ENCODE assay signal across 8 cellular contexts in the genomic region with DNA sequence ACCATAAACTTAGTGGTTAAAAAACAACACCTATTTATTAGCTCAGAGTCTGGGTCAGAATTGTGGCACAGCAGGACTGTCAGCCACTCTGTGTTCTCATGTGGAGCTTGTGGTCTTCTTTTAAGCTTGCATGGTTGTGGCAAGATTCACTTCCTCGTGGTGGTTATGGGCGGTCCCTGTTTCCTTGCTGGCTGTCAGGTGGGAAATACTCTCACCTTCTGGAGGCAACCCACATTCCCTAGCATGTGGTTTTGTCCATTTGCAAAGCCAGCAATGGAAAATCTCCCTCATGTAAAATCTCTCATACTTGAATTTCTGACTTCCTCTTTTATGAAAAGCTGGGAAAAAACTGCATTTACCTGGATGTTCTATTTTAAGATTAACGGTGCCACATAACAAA.
DNase-seq lines count a peak whose midpoint lies in the region; ATAC-seq and TF ChIP-seq lines count a peak whose summit lies in the region.
"Had no signal": no experiment of that assay in that cellular context is flagged by ENCODE, and none has a peak within 500 bp of the region (broad histone marks: within the 10 kb centered on the region; RNA-seq: fewer than 3 reads in every experiment).

No MANE protein-coding gene starts in this region.

- H3K36me3 ChIP-seq in Loucy (ENCODE audit: insufficient read depth, low read length) (no peaks in the 10 kb centered on the region), MG63 (no peaks in the 10 kb centered on the region)

- peak overlapping the region; percentile 26 for H3K4me2 ChIP-seq in Loucy (ENCODE audit: low read depth, low read length, poor library complexity, severe bottlenecking)

- H3K27ac Mint-ChIP-seq in WTC11: no peak overlapping the region

- H3F3A ChIP-seq in Loucy (ENCODE audit: low read depth): no peaks in the 10 kb centered on the region

- H3K4me1 ChIP-seq in Loucy (ENCODE audit: insufficient read depth, low read length, poor library complexity, severe bottlenecking): peaks cover 14% of the 10 kb centered on the region

- CTCF ChIA-PET in WTC11 (lab: Charles Lee): no interaction called here

- no peaks in the 10 kb centered on the region for H3K79me2 ChIP-seq in Loucy (ENCODE audit: insufficient read depth, low read length)

- DNase-seq in NCI-H345 (lab: John Stamatoyannopoulos, UW) (no peak), MG63 (no peak), WTC11 (ENCODE audit: low spot score) (no peak), NOMO-1 (lab: John Stamatoyannopoulos, UW; ENCODE audit: unreplicated experiment in 2 of 2) (no peak)
- DNase-seq: NCI-H510A treated with DMSO at 0.1 percent for 48 hours had no signal

- H3K27me3 ChIP-seq in Loucy (ENCODE audit: insufficient read depth, low read length, poor library complexity, severe bottlenecking) (no peaks in the 10 kb centered on the region), MG63 (no peaks in the 10 kb centered on the region)

- H3K9ac ChIP-seq in Loucy (ENCODE audit: low read depth, low read length, poor library complexity, severe bottlenecking): no peak overlapping the region

- H3K9me3 ChIP-seq in Loucy (ENCODE audit: insufficient read depth, low read depth, low read length): no peaks in the 10 kb centered on the region
- no peaks in the 10 kb centered on the region for H3K9me3 ChIP-seq in MG63

- POLR2A ChIA-PET in WTC11 (lab: Charles Lee): no interaction called here

- H3K4me1 Mint-ChIP-seq in WTC11: no peaks in the 10 kb centered on the region; the same call in 1 of the 2 replicates

- no peaks in the 10 kb centered on the region for H3K9me2 ChIP-seq in Loucy (replicated peaks; ENCODE audit: low read depth, low read length)

- no peak overlapping the region for H3K4me3 Mint-ChIP-seq in WTC11

- peaks cover 10% of the 10 kb centered on the region for H3K9me3 Mint-ChIP-seq in WTC11

- H3K27me3 Mint-ChIP-seq in WTC11 (ENCODE audit: low read depth): no peaks in the 10 kb centered on the region

- TF ChIP-seq CTCF in Loucy (conservative IDR thresholded peaks at IDR 0.05; ENCODE audit: low read length) (no peak), WTC11 (IDR thresholded peaks at IDR 0.05) (no peak)

- ATAC-seq in GM19395 (IDR thresholded peaks at IDR 0.05; ENCODE audit: unreplicated experiment) (peak; percentile 98), HG02884 (IDR thresholded peaks at IDR 0.05; ENCODE audit: unreplicated experiment) (peak; percentile 92), WTC11 (no peak)

- no peak overlapping the region for H2AFZ ChIP-seq in Loucy (ENCODE audit: low read length)

- H3K36me3 Mint-ChIP-seq in WTC11: no peaks in the 10 kb centered on the region

- H3K4me3 ChIP-seq in Loucy (ENCODE audit: low read length, poor library complexity, severe bottlenecking) (no peak overlapping the region), MG63 (no peak overlapping the region)

- no peaks in the 10 kb centered on the region for H4K20me1 ChIP-seq in Loucy (ENCODE audit: insufficient read depth, low read length, poor library complexity, severe bottlenecking)

TF ChIP-seq in WTC11, 78 proteins besides CTCF, POLR2A, EP300 and RAD21:
- TF ChIP-seq TP53 (CRISPR knock-in tag; IDR thresholded peaks at IDR 0.05): no peak
- TF ChIP-seq, protein P1, sequence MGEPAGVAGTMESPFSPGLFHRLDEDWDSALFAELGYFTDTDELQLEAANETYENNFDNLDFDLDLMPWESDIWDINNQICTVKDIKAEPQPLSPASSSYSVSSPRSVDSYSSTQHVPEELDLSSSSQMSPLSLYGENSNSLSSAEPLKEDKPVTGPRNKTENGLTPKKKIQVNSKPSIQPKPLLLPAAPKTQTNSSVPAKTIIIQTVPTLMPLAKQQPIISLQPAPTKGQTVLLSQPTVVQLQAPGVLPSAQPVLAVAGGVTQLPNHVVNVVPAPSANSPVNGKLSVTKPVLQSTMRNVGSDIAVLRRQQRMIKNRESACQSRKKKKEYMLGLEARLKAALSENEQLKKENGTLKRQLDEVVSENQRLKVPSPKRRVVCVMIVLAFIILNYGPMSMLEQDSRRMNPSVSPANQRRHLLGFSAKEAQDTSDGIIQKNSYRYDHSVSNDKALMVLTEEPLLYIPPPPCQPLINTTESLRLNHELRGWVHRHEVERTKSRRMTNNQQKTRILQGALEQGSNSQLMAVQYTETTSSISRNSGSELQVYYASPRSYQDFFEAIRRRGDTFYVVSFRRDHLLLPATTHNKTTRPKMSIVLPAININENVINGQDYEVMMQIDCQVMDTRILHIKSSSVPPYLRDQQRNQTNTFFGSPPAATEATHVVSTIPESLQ (CRISPR knock-in tag; IDR thresholded peaks at IDR 0.05): no peak
- TF ChIP-seq, protein P2, sequence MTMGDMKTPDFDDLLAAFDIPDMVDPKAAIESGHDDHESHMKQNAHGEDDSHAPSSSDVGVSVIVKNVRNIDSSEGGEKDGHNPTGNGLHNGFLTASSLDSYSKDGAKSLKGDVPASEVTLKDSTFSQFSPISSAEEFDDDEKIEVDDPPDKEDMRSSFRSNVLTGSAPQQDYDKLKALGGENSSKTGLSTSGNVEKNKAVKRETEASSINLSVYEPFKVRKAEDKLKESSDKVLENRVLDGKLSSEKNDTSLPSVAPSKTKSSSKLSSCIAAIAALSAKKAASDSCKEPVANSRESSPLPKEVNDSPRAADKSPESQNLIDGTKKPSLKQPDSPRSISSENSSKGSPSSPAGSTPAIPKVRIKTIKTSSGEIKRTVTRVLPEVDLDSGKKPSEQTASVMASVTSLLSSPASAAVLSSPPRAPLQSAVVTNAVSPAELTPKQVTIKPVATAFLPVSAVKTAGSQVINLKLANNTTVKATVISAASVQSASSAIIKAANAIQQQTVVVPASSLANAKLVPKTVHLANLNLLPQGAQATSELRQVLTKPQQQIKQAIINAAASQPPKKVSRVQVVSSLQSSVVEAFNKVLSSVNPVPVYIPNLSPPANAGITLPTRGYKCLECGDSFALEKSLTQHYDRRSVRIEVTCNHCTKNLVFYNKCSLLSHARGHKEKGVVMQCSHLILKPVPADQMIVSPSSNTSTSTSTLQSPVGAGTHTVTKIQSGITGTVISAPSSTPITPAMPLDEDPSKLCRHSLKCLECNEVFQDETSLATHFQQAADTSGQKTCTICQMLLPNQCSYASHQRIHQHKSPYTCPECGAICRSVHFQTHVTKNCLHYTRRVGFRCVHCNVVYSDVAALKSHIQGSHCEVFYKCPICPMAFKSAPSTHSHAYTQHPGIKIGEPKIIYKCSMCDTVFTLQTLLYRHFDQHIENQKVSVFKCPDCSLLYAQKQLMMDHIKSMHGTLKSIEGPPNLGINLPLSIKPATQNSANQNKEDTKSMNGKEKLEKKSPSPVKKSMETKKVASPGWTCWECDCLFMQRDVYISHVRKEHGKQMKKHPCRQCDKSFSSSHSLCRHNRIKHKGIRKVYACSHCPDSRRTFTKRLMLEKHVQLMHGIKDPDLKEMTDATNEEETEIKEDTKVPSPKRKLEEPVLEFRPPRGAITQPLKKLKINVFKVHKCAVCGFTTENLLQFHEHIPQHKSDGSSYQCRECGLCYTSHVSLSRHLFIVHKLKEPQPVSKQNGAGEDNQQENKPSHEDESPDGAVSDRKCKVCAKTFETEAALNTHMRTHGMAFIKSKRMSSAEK (CRISPR knock-in tag; IDR thresholded peaks at IDR 0.05; ENCODE audit: borderline replicate concordance): no peak
- no peak for TF ChIP-seq ETV6 (CRISPR knock-in tag; IDR thresholded peaks at IDR 0.05)
- TF ChIP-seq SMAD3 (CRISPR knock-in tag; IDR thresholded peaks at IDR 0.05; ENCODE audit: borderline replicate concordance): no peak
- TF ChIP-seq, protein P3, sequence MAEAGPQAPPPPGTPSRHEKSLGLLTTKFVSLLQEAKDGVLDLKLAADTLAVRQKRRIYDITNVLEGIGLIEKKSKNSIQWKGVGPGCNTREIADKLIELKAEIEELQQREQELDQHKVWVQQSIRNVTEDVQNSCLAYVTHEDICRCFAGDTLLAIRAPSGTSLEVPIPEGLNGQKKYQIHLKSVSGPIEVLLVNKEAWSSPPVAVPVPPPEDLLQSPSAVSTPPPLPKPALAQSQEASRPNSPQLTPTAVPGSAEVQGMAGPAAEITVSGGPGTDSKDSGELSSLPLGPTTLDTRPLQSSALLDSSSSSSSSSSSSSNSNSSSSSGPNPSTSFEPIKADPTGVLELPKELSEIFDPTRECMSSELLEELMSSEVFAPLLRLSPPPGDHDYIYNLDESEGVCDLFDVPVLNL (CRISPR knock-in tag; IDR thresholded peaks at IDR 0.05; ENCODE audit: borderline replicate concordance, low read depth): no peak
- TF ChIP-seq ZNF138 (CRISPR knock-in tag; conservative IDR thresholded peaks at IDR 0.05): no peak
- TF ChIP-seq, protein P4, sequence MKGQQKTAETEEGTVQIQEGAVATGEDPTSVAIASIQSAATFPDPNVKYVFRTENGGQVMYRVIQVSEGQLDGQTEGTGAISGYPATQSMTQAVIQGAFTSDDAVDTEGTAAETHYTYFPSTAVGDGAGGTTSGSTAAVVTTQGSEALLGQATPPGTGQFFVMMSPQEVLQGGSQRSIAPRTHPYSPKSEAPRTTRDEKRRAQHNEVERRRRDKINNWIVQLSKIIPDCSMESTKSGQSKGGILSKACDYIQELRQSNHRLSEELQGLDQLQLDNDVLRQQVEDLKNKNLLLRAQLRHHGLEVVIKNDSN (CRISPR knock-in tag; IDR thresholded peaks at IDR 0.05): no peak
- TF ChIP-seq, protein P5, sequence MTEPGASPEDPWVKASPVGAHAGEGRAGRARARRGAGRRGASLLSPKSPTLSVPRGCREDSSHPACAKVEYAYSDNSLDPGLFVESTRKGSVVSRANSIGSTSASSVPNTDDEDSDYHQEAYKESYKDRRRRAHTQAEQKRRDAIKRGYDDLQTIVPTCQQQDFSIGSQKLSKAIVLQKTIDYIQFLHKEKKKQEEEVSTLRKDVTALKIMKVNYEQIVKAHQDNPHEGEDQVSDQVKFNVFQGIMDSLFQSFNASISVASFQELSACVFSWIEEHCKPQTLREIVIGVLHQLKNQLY (CRISPR knock-in tag; IDR thresholded peaks at IDR 0.05): no peak
TF ChIP-seq in WTC11: peak in this region for 0.
